8 cellular contexts compared by ENCODE assay signal in the genomic region with DNA sequence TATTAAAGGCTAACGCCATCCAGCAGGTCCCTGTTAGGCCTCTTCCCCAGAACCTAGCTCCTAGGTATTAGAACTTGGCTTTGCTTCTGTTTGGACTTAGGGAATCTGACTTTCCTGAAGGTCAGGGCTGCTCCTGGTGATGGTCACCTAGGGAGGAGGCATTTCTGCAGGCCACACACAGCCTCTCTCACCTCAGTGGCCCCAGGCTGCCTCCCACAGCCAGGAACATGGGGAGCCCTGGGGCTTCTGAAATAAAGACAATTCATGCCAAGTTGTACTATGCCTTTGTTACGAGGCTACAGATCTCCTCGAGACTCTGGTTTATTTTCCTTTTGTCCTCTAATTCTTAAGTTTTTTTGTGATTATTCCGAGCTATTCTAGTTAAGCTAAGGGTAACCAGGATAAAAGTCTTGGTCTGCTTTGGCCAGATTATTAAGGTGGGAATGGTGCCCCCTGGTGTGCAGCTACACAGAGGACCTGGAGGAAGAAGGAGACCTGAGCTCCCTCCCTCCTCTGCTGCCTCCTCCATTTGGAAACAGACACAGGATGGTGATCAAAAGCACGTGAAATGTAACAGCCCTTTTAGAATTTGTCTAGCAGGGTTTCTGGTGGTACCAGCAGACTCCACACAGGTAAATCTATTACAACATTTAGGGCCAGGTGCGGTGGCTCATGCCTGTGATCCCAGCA.
DNase-seq lines count a peak whose midpoint lies in the region; FAIRE-seq and TF ChIP-seq lines count a peak whose summit lies in the region.

No MANE protein-coding gene starts in this region.

- no peaks in the 10 kb centered on the region for H3K9me2 ChIP-seq in neural cell (ENCODE audit: insufficient read depth, low read length)

- H3K4me3 Mint-ChIP-seq in HFFc6: no peak overlapping the region; the same call in 1 of the 2 replicates
- H3K4me3 Mint-ChIP-seq in CD4-positive, alpha-beta memory T cell: no peak overlapping the region

- peak overlapping the region; percentile 86 for H3K27ac Mint-ChIP-seq in HFFc6
- H3K27ac Mint-ChIP-seq in CD4-positive, alpha-beta memory T cell: no peak overlapping the region

- no peak overlapping the region for H3K4me2 ChIP-seq in OCI-LY3 (ENCODE audit: low read length)
- no peak overlapping the region for H3K4me2 ChIP-seq in endothelial cell of umbilical vein (ENCODE audit: insufficient read depth, low read length)
- no peak overlapping the region for H3K4me2 ChIP-seq in neural cell (ENCODE audit: low read length)

- intact Hi-C loops in endothelial cell of umbilical vein (cut with micrococcal nuclease): loop anchor here (1.0 to 2.0 kb wide), 5 partner anchors 34 to 210 kb away; partner anchors contain the start of gene DCLK2
- intact Hi-C loops in CD4-positive, alpha-beta memory T cell (cut with micrococcal nuclease): no loop called here
- intact Hi-C loops in vagina (cut with DNase I): no loop called here

- dilution Hi-C loops in endothelial cell of umbilical vein (cut with MboI; ENCODE audit: extremely low pct_ligation_motif_present, low sequenced_read_pairs): no loop called here

- DNase-seq in NCI-H748 (lab: John Stamatoyannopoulos, UW; ENCODE audit: unreplicated experiment) (peak; percentile 7), NCI-H748 treated with DMSO at 0.1 percent for 48 hours (lab: John Stamatoyannopoulos, UW) (no peak), HFFc6 (peak; percentile 56), endothelial cell of umbilical vein (ENCODE audit: low read depth, low spot score) (peak; percentile 73), vagina (ENCODE audit: extremely low spot score in 2 of 2) (no peak)
- no peak for DNase-seq in CD4-positive, alpha-beta memory T cell

- TF ChIP-seq CTCF in HFFc6 (IDR thresholded peaks at IDR 0.05): peak; percentile 77
- peak; percentile 96 for TF ChIP-seq CTCF in OCI-LY3 (IDR thresholded peaks at IDR 0.05; ENCODE audit: low read depth, low read length)
- TF ChIP-seq CTCF in endothelial cell of umbilical vein (IDR thresholded peaks at IDR 0.05; ENCODE audit: extremely low read depth in 1 of 2, insufficient read depth in 1 of 2, low read depth in 1 of 2, low read length in 2 of 2): peak; percentile 59 to 69
- TF ChIP-seq CTCF in neural cell (IDR thresholded peaks at IDR 0.05; ENCODE audit: poor library complexity, severe bottlenecking): no peak
- TF ChIP-seq CTCF in vagina (IDR thresholded peaks at IDR 0.05): peak in 1 of 3 experiments; percentile 20

- no peaks in the 10 kb centered on the region for H3K9me3 Mint-ChIP-seq in HFFc6
- H3K9me3 Mint-ChIP-seq in CD4-positive, alpha-beta memory T cell: no peaks in the 10 kb centered on the region

- peaks cover 82% of the 10 kb centered on the region for H3K4me1 Mint-ChIP-seq in HFFc6 (ENCODE audit: low read depth)
- H3K4me1 Mint-ChIP-seq in CD4-positive, alpha-beta memory T cell: no peaks in the 10 kb centered on the region

- H3K4me3 ChIP-seq in OCI-LY3 (ENCODE audit: low read length) (no peak overlapping the region), endothelial cell of umbilical vein (replicated peaks in 1 of 3; ENCODE audit: insufficient read depth in 1 of 3, low read depth in 1 of 3, low read length in 3 of 3) (no peak overlapping the region), neural cell (ENCODE audit: low read length) (no peak overlapping the region), vagina (no peak overlapping the region)
- H3K4me3 ChIP-seq in CD4-positive, alpha-beta memory T cell (ENCODE audit: low read length in 2 of 2): no peak overlapping the region

- no peak overlapping the region for H3K27ac ChIP-seq in OCI-LY3 (ENCODE audit: low read length)
- H3K27ac ChIP-seq in endothelial cell of umbilical vein (ENCODE audit: insufficient read depth, low read depth, low read length): no peak overlapping the region
- no peak overlapping the region for H3K27ac ChIP-seq in neural cell (ENCODE audit: low read length)
- no peak overlapping the region for H3K27ac ChIP-seq in CD4-positive, alpha-beta memory T cell (ENCODE audit: low read depth, low read length)
- no peak overlapping the region for H3K27ac ChIP-seq in vagina

- no peaks in the 10 kb centered on the region for H3K27me3 ChIP-seq in OCI-LY3 (ENCODE audit: low read depth, low read length)
- H3K27me3 ChIP-seq in endothelial cell of umbilical vein (ENCODE audit: control insufficient read depth in 2 of 2, insufficient read depth in 2 of 2, low read length in 2 of 2): no peaks in the 10 kb centered on the region
- no peaks in the 10 kb centered on the region for H3K27me3 ChIP-seq in neural cell (ENCODE audit: insufficient read depth, low read depth, low read length)
- H3K27me3 ChIP-seq in CD4-positive, alpha-beta memory T cell (ENCODE audit: insufficient read depth, low read length): peaks cover 4% of the 10 kb centered on the region
- no peaks in the 10 kb centered on the region for H3K27me3 ChIP-seq in vagina

- H3K9ac ChIP-seq in OCI-LY3 (ENCODE audit: low read length) (no peak overlapping the region), endothelial cell of umbilical vein (replicated peaks; ENCODE audit: extremely low read depth, insufficient read depth, low read length) (no peak overlapping the region), neural cell (ENCODE audit: low read length) (no peak overlapping the region)

- H2AFZ ChIP-seq in OCI-LY3 (ENCODE audit: low read depth, low read length) (no peak overlapping the region), endothelial cell of umbilical vein (ENCODE audit: low read depth, low read length) (no peak overlapping the region), neural cell (ENCODE audit: low read depth, low read length) (no peak overlapping the region)

- POLR2A ChIA-PET in endothelial cell of umbilical vein (lab: Charles Lee): no interaction called here
- POLR2A ChIA-PET in CD4-positive, alpha-beta memory T cell (lab: Charles Lee; ENCODE audit: partially characterized antibody): no interaction called here

- no peaks in the 10 kb centered on the region for H3K9me1 ChIP-seq in endothelial cell of umbilical vein (replicated peaks; ENCODE audit: control insufficient read depth, extremely low read depth, insufficient read depth, low read length)

- no TSS peak for BruUV-seq in endothelial cell of umbilical vein (replicated peaks; lab: Mats Ljungman, UMichigan)

- H3K27me3 Mint-ChIP-seq in HFFc6 (ENCODE audit: insufficient read depth): peaks cover 16% of the 10 kb centered on the region
- peaks cover 6% of the 10 kb centered on the region in 2 donors for H3K27me3 Mint-ChIP-seq in CD4-positive, alpha-beta memory T cell

- TF ChIP-seq RAD21 in neural cell (conservative IDR thresholded peaks at IDR 0.05): peak; percentile 53

- TF ChIP-seq EP300 in neural cell (conservative IDR thresholded peaks at IDR 0.05; ENCODE audit: poor library complexity, severe bottlenecking): no peak

- H4K20me1 ChIP-seq in OCI-LY3 (ENCODE audit: insufficient read depth, low read length): no peaks in the 10 kb centered on the region
- no peaks in the 10 kb centered on the region for H4K20me1 ChIP-seq in endothelial cell of umbilical vein (replicated peaks; ENCODE audit: control insufficient read depth, extremely low read depth, insufficient read depth, low read length)
- H4K20me1 ChIP-seq in neural cell (ENCODE audit: insufficient read depth): no peaks in the 10 kb centered on the region

- H3F3A ChIP-seq in neural cell (ENCODE audit: insufficient read depth, low read length, poor library complexity, severe bottlenecking): peaks cover 4% of the 10 kb centered on the region

- H3K79me2 ChIP-seq in OCI-LY3 (ENCODE audit: low read length) (no peaks in the 10 kb centered on the region), endothelial cell of umbilical vein (ENCODE audit: control insufficient read depth, insufficient read depth, low read length) (no peaks in the 10 kb centered on the region), neural cell (replicated peaks; ENCODE audit: insufficient read depth, low read length) (peaks cover 4% of the 10 kb centered on the region)

- H3K36me3 ChIP-seq in OCI-LY3 (replicated peaks; ENCODE audit: low read depth, low read length) (no peaks in the 10 kb centered on the region), endothelial cell of umbilical vein (ENCODE audit: control insufficient read depth in 2 of 2, extremely low read depth in 1 of 2, insufficient read depth in 2 of 2, low read length in 2 of 2) (no peaks in the 10 kb centered on the region), neural cell (ENCODE audit: insufficient read depth, low read length) (no peaks in the 10 kb centered on the region), vagina (no peaks in the 10 kb centered on the region)
- H3K36me3 ChIP-seq in CD4-positive, alpha-beta memory T cell (ENCODE audit: insufficient read depth, low read length): no peaks in the 10 kb centered on the region

- peaks cover 16% of the 10 kb centered on the region for H3K4me1 ChIP-seq in OCI-LY3 (ENCODE audit: low read length)
- no peaks in the 10 kb centered on the region for H3K4me1 ChIP-seq in endothelial cell of umbilical vein (ENCODE audit: control insufficient read depth, extremely low read depth, insufficient read depth, low read length)
- no peaks in the 10 kb centered on the region for H3K4me1 ChIP-seq in CD4-positive, alpha-beta memory T cell (ENCODE audit: insufficient read depth, low read length)
- no peaks in the 10 kb centered on the region for H3K4me1 ChIP-seq in vagina

- H3K36me3 Mint-ChIP-seq in HFFc6 (ENCODE audit: low read depth): peaks cover 72% of the 10 kb centered on the region
- H3K36me3 Mint-ChIP-seq in CD4-positive, alpha-beta memory T cell: no peaks in the 10 kb centered on the region

- CTCF ChIA-PET in endothelial cell of umbilical vein (lab: Charles Lee): interaction anchor here (0.5 to 7.5 kb wide), 73 partner anchors 9 to 658 kb away, joined by 3 to 299 read pairs (median 5); partner anchors contain the start of gene DCLK2
- CTCF ChIA-PET in CD4-positive, alpha-beta memory T cell (lab: Charles Lee; ENCODE audit: partially characterized antibody): no interaction called here

- TF ChIP-seq POLR2A in endothelial cell of umbilical vein (IDR thresholded peaks at IDR 0.05; ENCODE audit: low read depth, low read length) (no peak), vagina (IDR thresholded peaks at IDR 0.05) (no peak)

- FAIRE-seq in endothelial cell of umbilical vein (lab: Jason Lieb, UNC): peak; percentile 78

- no peaks in the 10 kb centered on the region for H3K9me3 ChIP-seq in OCI-LY3 (ENCODE audit: insufficient read depth, low read length)
- H3K9me3 ChIP-seq in endothelial cell of umbilical vein (replicated peaks; ENCODE audit: control insufficient read depth, insufficient read depth, low read length): no peaks in the 10 kb centered on the region
- H3K9me3 ChIP-seq in neural cell (ENCODE audit: low read length): no peaks in the 10 kb centered on the region
- H3K9me3 ChIP-seq in CD4-positive, alpha-beta memory T cell (ENCODE audit: control insufficient read depth in 1 of 2, low read length in 2 of 2): no peaks in the 10 kb centered on the region
- H3K9me3 ChIP-seq in vagina: no peaks in the 10 kb centered on the region

TF ChIP-seq in endothelial cell of umbilical vein, 7 proteins besides CTCF, POLR2A, EP300 and RAD21 (continues in another document):
- no peak for TF ChIP-seq EZH2 (IDR thresholded peaks at IDR 0.05; ENCODE audit: borderline replicate concordance, low read depth, low read length, severe bottlenecking)

TF ChIP-seq in neural cell, 6 proteins besides CTCF, POLR2A, EP300 and RAD21 (continues in another document):
- TF ChIP-seq EZH2 (IDR thresholded peaks at IDR 0.05; ENCODE audit: borderline replicate concordance, insufficient read depth, low read length, poor library complexity, severe bottlenecking) (no peak), SMC3 (conservative IDR thresholded peaks at IDR 0.05; ENCODE audit: poor library complexity) (peak; percentile 42)

Comparison
In these comparisons a context has a peak if more than half of its experiments do, and no peak if none do; other contexts are left out.
1. DNase-seq: peak in NCI-H748 (single experiment), HFFc6 (single experiment) and endothelial cell of umbilical vein (single experiment); none in NCI-H748 treated with DMSO at 0.1 percent for 48 hours (single experiment), CD4-positive, alpha-beta memory T cell (0 of 5) and vagina (0 of 2).